Comparison of ENCODE assay signal across 14 cellular contexts in the genomic region with DNA sequence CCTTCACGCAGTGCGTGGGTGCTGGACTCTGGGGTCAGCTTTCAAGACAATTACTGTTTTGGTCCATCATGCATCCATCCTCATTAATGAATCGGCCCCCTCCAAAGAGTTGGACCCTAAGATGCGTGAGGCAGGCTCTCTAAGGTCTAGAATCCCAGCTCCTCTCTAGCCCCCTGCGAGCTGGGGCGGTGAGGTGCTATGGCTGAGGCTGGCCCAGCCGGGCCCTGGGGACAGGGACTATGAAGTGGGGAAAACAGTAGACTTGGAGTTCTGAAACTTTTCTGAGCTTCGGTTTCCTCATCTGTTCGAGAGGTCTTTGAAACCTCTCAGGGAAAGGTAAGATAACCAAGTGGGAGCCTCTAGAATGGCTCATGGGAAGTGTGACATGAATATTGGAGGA. TPM values are rescaled to one million over a fixed set of nuclear protein-coding genes. Genes with fewer than 3 reads are reported as not detected.
A peak's percentile ranks its signal among the peaks of the same experiment; 100 is the strongest.
DNase-seq lines count a peak whose midpoint lies in the region; ATAC-seq and TF ChIP-seq lines count a peak whose summit lies in the region.
"Had no signal": no experiment of that assay in that cellular context is flagged by ENCODE, and none has a peak within 500 bp of the region (broad histone marks: within the 10 kb centered on the region; RNA-seq: fewer than 3 reads in every experiment).

No MANE protein-coding gene starts in this region.

- no peaks in the 10 kb centered on the region for H3K9me3 ChIP-seq in OCI-LY7 (ENCODE audit: low read length)
- H3K9me3 ChIP-seq in mucosa of descending colon, result no peaks in the 10 kb centered on the region
- H3K9me3 ChIP-seq: heart left ventricle had no signal

- H3K4me1 ChIP-seq in OCI-LY7 (ENCODE audit: insufficient read depth, low read length, poor library complexity, severe bottlenecking) (peaks cover 19% of the 10 kb centered on the region), mucosa of descending colon (ENCODE audit: low read depth) (peaks cover 11% of the 10 kb centered on the region)

- CTCF ChIA-PET in OCI-LY7 (lab: Charles Lee; ENCODE audit: unreplicated experiment), result no interaction called here

- peak overlapping the region; percentile 37 for H3K27ac Mint-ChIP-seq in activated CD4-positive, alpha-beta T cell treated with anti-CD3 and anti-CD28 coated beads, Interleukin-2, amount 10 ng/mL, durations not matched to agents 24 days and 14 days
- H3K27ac Mint-ChIP-seq in endothelial cell (ENCODE audit: unreplicated experiment) (no peak overlapping the region), progenitor cell of endocrine pancreas (peak overlapping the region; percentile 100)

- TF ChIP-seq CTCF in OCI-LY7 (conservative IDR thresholded peaks at IDR 0.05; ENCODE audit: low read length) (no peak), endothelial cell (IDR thresholded peaks at IDR 0.05; ENCODE audit: unreplicated experiment) (no peak), progenitor cell of endocrine pancreas (IDR thresholded peaks at IDR 0.05; ENCODE audit: unreplicated experiment) (no peak), mucosa of descending colon (IDR thresholded peaks at IDR 0.05) (no peak)

- no peaks in the 10 kb centered on the region for H3K9me2 ChIP-seq in OCI-LY7 (ENCODE audit: insufficient read depth, low read length)

- H3K4me3 ChIP-seq in OCI-LY7 (ENCODE audit: low read depth, low read length, poor library complexity, severe bottlenecking), result no peak overlapping the region
- H3K4me3 ChIP-seq in mucosa of descending colon, result no peak overlapping the region

- intact Hi-C loops in activated CD4-positive, alpha-beta T cell treated with anti-CD3 and anti-CD28 coated beads, Interleukin-2, amount 10 ng/mL, durations not matched to agents 24 days and 14 days (cut with micrococcal nuclease), result no loop called here
- intact Hi-C loops in OCI-LY7 (cut with micrococcal nuclease; ENCODE audit: unreplicated experiment) (no loop called here), mucosa of descending colon (cut with DNase I, micrococcal nuclease) (no loop called here)

- H3K79me2 ChIP-seq in OCI-LY7 (ENCODE audit: insufficient read depth, low read depth, low read length), result peaks cover 35% of the 10 kb centered on the region

- peaks cover 22% of the 10 kb centered on the region for H3K4me1 Mint-ChIP-seq in activated CD4-positive, alpha-beta T cell treated with anti-CD3 and anti-CD28 coated beads, Interleukin-2, amount 10 ng/mL, durations not matched to agents 24 days and 14 days
- peaks cover 8% of the 10 kb centered on the region for H3K4me1 Mint-ChIP-seq in endothelial cell (ENCODE audit: unreplicated experiment)
- H3K4me1 Mint-ChIP-seq in progenitor cell of endocrine pancreas (ENCODE audit: low read depth), result peaks cover 12% of the 10 kb centered on the region

- peak overlapping the region; percentile 100 for H3K4me3 Mint-ChIP-seq in activated CD4-positive, alpha-beta T cell treated with anti-CD3 and anti-CD28 coated beads, Interleukin-2, amount 10 ng/mL, durations not matched to agents 24 days and 14 days
- H3K4me3 Mint-ChIP-seq in endothelial cell (ENCODE audit: unreplicated experiment), result peak overlapping the region; percentile 77
- H3K4me3 Mint-ChIP-seq in progenitor cell of endocrine pancreas (ENCODE audit: low read depth), result peak overlapping the region; percentile 98

- BruUV-seq in OCI-LY7 (replicated peaks; lab: Mats Ljungman, UMichigan), result no TSS peak

- H3K36me3 Mint-ChIP-seq in activated CD4-positive, alpha-beta T cell treated with anti-CD3 and anti-CD28 coated beads, Interleukin-2, amount 10 ng/mL, durations not matched to agents 24 days and 14 days (ENCODE audit: low read depth), result peaks cover 29% of the 10 kb centered on the region
- peaks cover 10% of the 10 kb centered on the region for H3K36me3 Mint-ChIP-seq in endothelial cell (ENCODE audit: low read depth, unreplicated experiment)
- peaks cover 11% of the 10 kb centered on the region for H3K36me3 Mint-ChIP-seq in progenitor cell of endocrine pancreas (ENCODE audit: insufficient read depth)

- no peaks in the 10 kb centered on the region; the same call in 1 of the 2 replicates for H4K20me1 ChIP-seq in OCI-LY7 (ENCODE audit: insufficient read depth, low read length)

- no peaks in the 10 kb centered on the region for H3K9me3 Mint-ChIP-seq in activated CD4-positive, alpha-beta T cell treated with anti-CD3 and anti-CD28 coated beads, Interleukin-2, amount 10 ng/mL, durations not matched to agents 24 days and 14 days
- H3K9me3 Mint-ChIP-seq in endothelial cell (ENCODE audit: unreplicated experiment), result no peaks in the 10 kb centered on the region
- no peaks in the 10 kb centered on the region for H3K9me3 Mint-ChIP-seq in progenitor cell of endocrine pancreas (ENCODE audit: low read depth)

- no peaks in the 10 kb centered on the region for H3K27me3 Mint-ChIP-seq in activated CD4-positive, alpha-beta T cell treated with anti-CD3 and anti-CD28 coated beads, Interleukin-2, amount 10 ng/mL, durations not matched to agents 24 days and 14 days
- peaks cover 4% of the 10 kb centered on the region for H3K27me3 Mint-ChIP-seq in endothelial cell (ENCODE audit: unreplicated experiment)
- no peaks in the 10 kb centered on the region for H3K27me3 Mint-ChIP-seq in progenitor cell of endocrine pancreas

- no peak for ATAC-seq in mucosa of descending colon
- no peak for ATAC-seq in GM18519 (IDR thresholded peaks at IDR 0.05; ENCODE audit: low FRiP score, unreplicated experiment)
- ATAC-seq: heart left ventricle had no signal

- H3K4me2 ChIP-seq in OCI-LY7 (ENCODE audit: low read length), result peak overlapping the region; percentile 94

- POLR2A ChIA-PET in OCI-LY7 (lab: Charles Lee), result interaction anchor here (1.0 kb wide), 1 partner anchor 14 kb away, joined by 4 read pairs; no protein-coding TSS in a partner anchor

- no peak overlapping the region for H2AFZ ChIP-seq in OCI-LY7 (ENCODE audit: low read length)

- no peak overlapping the region for H3K27ac ChIP-seq in OCI-LY7 (ENCODE audit: low read depth, low read length, poor library complexity, severe bottlenecking)

- H3K36me3 ChIP-seq in OCI-LY7 (ENCODE audit: insufficient read depth, low read length) (peaks cover 33% of the 10 kb centered on the region), mucosa of descending colon (ENCODE audit: low read depth) (no peaks in the 10 kb centered on the region)

- DNase-seq in activated CD4-positive, alpha-beta T cell treated with anti-CD3 and anti-CD28 coated beads, Interleukin-2, amount 10 ng/mL, durations not matched to agents 24 days and 14 days, result no peak
- DNase-seq in activated CD4-positive, alpha-beta T cell treated with anti-CD3 and anti-CD28 coated beads for 4 hours, result no peak
- no peak for DNase-seq in OCI-LY7 (ENCODE audit: low spot score)
- DNase-seq in endothelial cell (ENCODE audit: low spot score), result no peak
- DNase-seq in progenitor cell of endocrine pancreas (ENCODE audit: low spot score, unreplicated experiment), result no peak
- no peak for DNase-seq in mucosa of descending colon
- no peak for DNase-seq in NCI-H2029 treated with DMSO at 0.1 percent for 48 hours (lab: John Stamatoyannopoulos, UW)
- DNase-seq: dermis blood vessel endothelial cell; GF-D8; heart left ventricle; NCI-H69; stimulated activated CD4-positive, alpha-beta T cell treated with anti-CD3 and anti-CD28 coated beads, Interleukin-1b, Interleukin-23, amount 100 ng/mL, for 48 hours had no signal

RNA-seq across cellular contexts. Expression of a gene that starts 1.6 kb away (rescaled TPM):
- 49.7 and 51.7 TPM in 2 replicates for total RNA-seq in activated CD4-positive, alpha-beta T cell treated with anti-CD3 and anti-CD28 coated beads, Interleukin-2, amount 10 ng/mL, durations not matched to agents 24 days and 14 days
- total RNA-seq in OCI-LY7 (2014; rRNA removed; shearing (Covaris generic)), result 29.8 and 59.8 TPM in 2 replicates
- total RNA-seq in OCI-LY7 (2022), result 76.5 and 92.9 TPM in 2 replicates
- 46.9 TPM for total RNA-seq in endothelial cell (ENCODE audit: unreplicated experiment)
- 72.8 and 75.1 TPM in 2 replicates for total RNA-seq in progenitor cell of endocrine pancreas
- 100 to 1,000 TPM in 1 of 3 donors, 10 to 100 TPM in 2; 83.5 to 107 (median 89.7) TPM for total RNA-seq in mucosa of descending colon

RNA-seq across cellular contexts. Expression of a gene that starts 13.0 kb away (rescaled TPM):
- total RNA-seq in activated CD4-positive, alpha-beta T cell treated with anti-CD3 and anti-CD28 coated beads, Interleukin-2, amount 10 ng/mL, durations not matched to agents 24 days and 14 days, result 1.8 and 2.4 TPM in 2 replicates
- 1.0 and 5.0 TPM in 2 replicates for total RNA-seq in OCI-LY7 (2014; rRNA removed; shearing (Covaris generic))
- 4.4 and 5.0 TPM in 2 replicates for total RNA-seq in OCI-LY7 (2022)
- 1.9 TPM for total RNA-seq in endothelial cell (ENCODE audit: unreplicated experiment)
- total RNA-seq in progenitor cell of endocrine pancreas, result 2.7 and 3.0 TPM in 2 replicates
- total RNA-seq in mucosa of descending colon, result 1 to 10 TPM in 2 of 3 donors, under 1 TPM in 1; 0.96 to 1.7 (median 1.6) TPM
- total RNA-seq: dermis blood vessel endothelial cell, M059J had no signal

RNA-seq across cellular contexts. Expression of a gene that starts 19.1 kb away (rescaled TPM):
- 276 and 279 TPM in 2 replicates for total RNA-seq in activated CD4-positive, alpha-beta T cell treated with anti-CD3 and anti-CD28 coated beads, Interleukin-2, amount 10 ng/mL, durations not matched to agents 24 days and 14 days
- total RNA-seq in OCI-LY7 (2014; rRNA removed; shearing (Covaris generic)), result 160 and 184 TPM in 2 replicates
- 176 and 211 TPM in 2 replicates for total RNA-seq in OCI-LY7 (2022)
- total RNA-seq in endothelial cell (ENCODE audit: unreplicated experiment), result 173 TPM
- total RNA-seq in progenitor cell of endocrine pancreas, result 158 and 168 TPM in 2 replicates
- total RNA-seq in mucosa of descending colon, result 100 to 1,000 TPM; 182 to 248 (median 220) TPM

RNA-seq across cellular contexts. Expression of a gene that starts 42.5 kb away (rescaled TPM):
- 299 and 321 TPM in 2 replicates for total RNA-seq in activated CD4-positive, alpha-beta T cell treated with anti-CD3 and anti-CD28 coated beads, Interleukin-2, amount 10 ng/mL, durations not matched to agents 24 days and 14 days
- 108 and 109 TPM in 2 replicates for total RNA-seq in OCI-LY7 (2014; rRNA removed; shearing (Covaris generic))
- total RNA-seq in OCI-LY7 (2022) (451 and 487 TPM in 2 replicates), endothelial cell (ENCODE audit: unreplicated experiment) (184 TPM), progenitor cell of endocrine pancreas (248 and 256 TPM in 2 replicates), mucosa of descending colon (100 to 1,000 TPM; 102 to 108 (median 107) TPM)

RNA-seq across cellular contexts. Expression of a gene that starts 59.7 kb away (rescaled TPM):
- 20.5 and 23.7 TPM in 2 replicates for total RNA-seq in activated CD4-positive, alpha-beta T cell treated with anti-CD3 and anti-CD28 coated beads, Interleukin-2, amount 10 ng/mL, durations not matched to agents 24 days and 14 days
- 84.8 and 118 TPM in 2 replicates for total RNA-seq in OCI-LY7 (2014; rRNA removed; shearing (Covaris generic))
- total RNA-seq in OCI-LY7 (2022) (84.2 and 87.2 TPM in 2 replicates), endothelial cell (ENCODE audit: unreplicated experiment) (16.0 TPM), progenitor cell of endocrine pancreas (33.3 and 34.9 TPM in 2 replicates), mucosa of descending colon (10 to 100 TPM; 35.1 to 43.2 (median 35.7) TPM)
